Comparison of ENCODE assay signal across 17 cellular contexts in the genomic region with DNA sequence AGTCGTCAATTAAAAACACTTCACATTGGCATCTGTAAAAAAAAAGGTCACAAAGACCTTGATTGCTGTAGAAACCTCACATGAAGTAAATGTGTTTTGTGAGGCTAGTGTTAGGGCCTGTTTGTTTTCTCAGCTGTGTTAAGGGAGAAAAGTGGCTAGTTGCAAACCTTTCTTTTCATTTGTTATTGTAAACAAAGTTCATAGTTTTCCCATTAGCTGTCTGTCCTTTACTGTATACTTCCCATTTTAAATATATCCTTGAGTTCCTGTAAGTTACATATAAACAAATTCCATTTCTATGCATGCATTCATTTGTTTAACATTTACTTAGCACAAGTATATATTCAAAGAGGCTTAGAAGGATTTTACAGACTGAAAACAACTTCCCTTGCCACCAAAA.
DNase-seq lines count a peak whose midpoint lies in the region; ATAC-seq and TF ChIP-seq lines count a peak whose summit lies in the region.
"Had no signal": no experiment of that assay in that cellular context is flagged by ENCODE, and none has a peak within 500 bp of the region (broad histone marks: within the 10 kb centered on the region; RNA-seq: fewer than 3 reads in every experiment).

No MANE protein-coding gene starts in this region.

- H3K27me3 Mint-ChIP-seq in natural killer cell treated with Interleukin-12 subunit alpha and Interleukin-12 subunit beta and Interleukin-15 and Interleukin-18, amount 100 ng/mL, for 72 hours: no peaks in the 10 kb centered on the region
- H3K27me3 Mint-ChIP-seq: CD4-positive, alpha-beta memory T cell had no signal

- no peaks in the 10 kb centered on the region for H3K4me1 Mint-ChIP-seq in natural killer cell treated with Interleukin-12 subunit alpha and Interleukin-12 subunit beta and Interleukin-15 and Interleukin-18, amount 100 ng/mL, for 72 hours (ENCODE audit: low read depth in 2 of 2)
- H3K4me1 Mint-ChIP-seq: CD4-positive, alpha-beta memory T cell had no signal

- H3K4me3 Mint-ChIP-seq in natural killer cell treated with Interleukin-12 subunit alpha and Interleukin-12 subunit beta and Interleukin-15 and Interleukin-18, amount 100 ng/mL, for 72 hours: no peak overlapping the region
- H3K4me3 Mint-ChIP-seq: CD4-positive, alpha-beta memory T cell; T-helper 1 cell treated with Interleukin-12 subunit alpha and Interleukin-12 subunit beta and Interleukin-4 antibody, amounts not matched to agents 30 μg/mL and 1 μg/mL, for 36 hours had no signal

- H3K4me3 ChIP-seq in foreskin fibroblast (ENCODE audit: low read depth in 1 of 2, low read length in 2 of 2): no peak overlapping the region

- H3K9me3 Mint-ChIP-seq in natural killer cell treated with Interleukin-12 subunit alpha and Interleukin-12 subunit beta and Interleukin-15 and Interleukin-18, amount 100 ng/mL, for 72 hours: peaks cover 7% of the 10 kb centered on the region

- peaks cover 4% of the 10 kb centered on the region for H3K36me3 Mint-ChIP-seq in natural killer cell treated with Interleukin-12 subunit alpha and Interleukin-12 subunit beta and Interleukin-15 and Interleukin-18, amount 100 ng/mL, for 72 hours
- H3K36me3 Mint-ChIP-seq: CD4-positive, alpha-beta memory T cell had no signal

- DNase-seq in EL (peak; percentile 6), LHCN-M2 (ENCODE audit: low read depth) (peak; percentile 55), brain pericyte (ENCODE audit: low read depth, low spot score) (peak; percentile 38), foreskin fibroblast (peak; percentile 33 to 48)
- DNase-seq in activated naive CD4-positive, alpha-beta T cell treated with Interleukin-2 at 50 U/mL for 16 hours: no peak
- DNase-seq in natural killer cell treated with Interleukin-12 subunit alpha and Interleukin-12 subunit beta and Interleukin-15 and Interleukin-18, amount 100 ng/mL, for 72 hours (ENCODE audit: low spot score): no peak
- DNase-seq: BE2C; CD4-positive, alpha-beta memory T cell; DMS79 treated with DMSO at 0.1 percent for 48 hours; MV-4-11; NCI-H146; NCI-H2081 treated with DMSO at 0.1 percent for 48 hours; NCI-H226; NCI-H524 treated with DMSO at 0.1 percent for 48 hours; SIG-M5 had no signal

- no peak for TF ChIP-seq CTCF in foreskin fibroblast (IDR thresholded peaks at IDR 0.05; ENCODE audit: low read depth, low read length)

- ATAC-seq in GM18519 (IDR thresholded peaks at IDR 0.05; ENCODE audit: low FRiP score, unreplicated experiment): no peak
- no peak for ATAC-seq in natural killer cell treated with Interleukin-12 subunit alpha and Interleukin-12 subunit beta and Interleukin-15 and Interleukin-18, amount 100 ng/mL, for 72 hours

- H3K27ac Mint-ChIP-seq in natural killer cell treated with Interleukin-12 subunit alpha and Interleukin-12 subunit beta and Interleukin-15 and Interleukin-18, amount 100 ng/mL, for 72 hours: no peak overlapping the region
- H3K27ac Mint-ChIP-seq: CD4-positive, alpha-beta memory T cell; T-helper 1 cell treated with Interleukin-12 subunit alpha and Interleukin-12 subunit beta and Interleukin-4 antibody, amounts not matched to agents 30 μg/mL and 1 μg/mL, for 36 hours had no signal

Comparison
In these comparisons a context has a peak if more than half of its experiments do, and no peak if none do; other contexts are left out.
1. DNase-seq: peak in EL (single experiment), LHCN-M2 (single experiment), brain pericyte (single experiment) and foreskin fibroblast (2 of 2); none in activated naive CD4-positive, alpha-beta T cell treated with Interleukin-2 at 50 U/mL for 16 hours (single experiment) and natural killer cell treated with Interleukin-12 subunit alpha and Interleukin-12 subunit beta and Interleukin-15 and Interleukin-18, amount 100 ng/mL, for 72 hours (single experiment).